23 cellular contexts compared by ENCODE assay signal in the genomic region with DNA sequence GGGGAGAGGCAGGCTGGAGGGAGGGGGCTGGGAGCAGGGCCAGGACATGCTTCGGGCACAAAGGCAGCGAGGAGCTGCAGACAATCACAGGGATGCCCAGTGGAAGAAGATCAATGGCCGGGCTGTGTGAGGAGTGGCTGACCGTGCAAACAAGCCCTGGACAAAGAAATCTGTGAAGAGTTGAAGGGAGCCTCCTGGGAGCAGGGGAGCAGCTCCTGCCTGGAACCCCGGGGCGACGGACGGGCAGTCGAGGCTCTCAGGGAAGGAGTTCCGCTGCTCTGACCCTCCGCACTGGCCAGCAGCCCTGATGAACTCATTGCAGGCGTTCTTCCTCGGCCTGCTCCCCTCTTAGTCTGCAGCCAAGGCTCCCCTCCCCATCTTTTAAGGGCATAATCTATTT.
DNase-seq lines count a peak whose midpoint lies in the region; ATAC-seq and TF ChIP-seq lines count a peak whose summit lies in the region.
"Had no signal": no experiment of that assay in that cellular context is flagged by ENCODE, and none has a peak within 500 bp of the region (broad histone marks: within the 10 kb centered on the region; RNA-seq: fewer than 3 reads in every experiment).

No MANE protein-coding gene starts in this region.

- no peaks in the 10 kb centered on the region for H3K36me3 ChIP-seq in neural progenitor cell
- H3K36me3 ChIP-seq: Peyer's patch, SJSA1 had no signal

- no peaks in the 10 kb centered on the region for H4K20me1 ChIP-seq in neural progenitor cell (ENCODE audit: low read depth)

- no peak overlapping the region for H3K9ac ChIP-seq in neural progenitor cell

- H3K27ac Mint-ChIP-seq in activated naive CD8-positive, alpha-beta T cell treated with anti-CD3 and anti-CD28 coated beads, Interleukin-2, amount 10 ng/mL, durations not matched to agents 7 days and 5 days = no peak overlapping the region
- no peak overlapping the region for H3K27ac Mint-ChIP-seq in activated naive CD8-positive, alpha-beta T cell treated with anti-CD3 and anti-CD28 coated beads, Interleukin-2, amount 50 U/mL, for 24 hours
- peak overlapping the region; percentile 15 for H3K27ac Mint-ChIP-seq in neural progenitor cell
- H3K27ac Mint-ChIP-seq: CD8-positive, alpha-beta T cell had no signal

- no peaks in the 10 kb centered on the region for H3K79me2 ChIP-seq in neural progenitor cell (ENCODE audit: low read depth)

- H3K9me3 Mint-ChIP-seq in activated naive CD8-positive, alpha-beta T cell treated with anti-CD3 and anti-CD28 coated beads, Interleukin-2, amount 10 ng/mL, durations not matched to agents 7 days and 5 days = no peaks in the 10 kb centered on the region
- H3K9me3 Mint-ChIP-seq in activated naive CD8-positive, alpha-beta T cell treated with anti-CD3 and anti-CD28 coated beads, Interleukin-2, amount 50 U/mL, for 24 hours = no peaks in the 10 kb centered on the region
- H3K9me3 Mint-ChIP-seq in neural progenitor cell = peaks cover 9% of the 10 kb centered on the region

- H3K4me2 ChIP-seq in neural progenitor cell = no peak overlapping the region

- H3K4me3 Mint-ChIP-seq in activated naive CD8-positive, alpha-beta T cell treated with anti-CD3 and anti-CD28 coated beads, Interleukin-2, amount 10 ng/mL, durations not matched to agents 7 days and 5 days = no peak overlapping the region
- no peak overlapping the region for H3K4me3 Mint-ChIP-seq in activated naive CD8-positive, alpha-beta T cell treated with anti-CD3 and anti-CD28 coated beads, Interleukin-2, amount 50 U/mL, for 24 hours
- H3K4me3 Mint-ChIP-seq in neural progenitor cell = no peak overlapping the region
- H3K4me3 Mint-ChIP-seq: CD8-positive, alpha-beta T cell had no signal

- H3K4me1 ChIP-seq in neural progenitor cell = peaks cover 8% of the 10 kb centered on the region
- H3K4me1 ChIP-seq: Peyer's patch, SJSA1 had no signal

- H3K27me3 ChIP-seq in neural progenitor cell = no peaks in the 10 kb centered on the region
- H3K27me3 ChIP-seq: Peyer's patch, SJSA1 had no signal

- H3K27me3 Mint-ChIP-seq in activated naive CD8-positive, alpha-beta T cell treated with anti-CD3 and anti-CD28 coated beads, Interleukin-2, amount 10 ng/mL, durations not matched to agents 7 days and 5 days = peaks cover 23% of the 10 kb centered on the region
- peaks cover 25% of the 10 kb centered on the region for H3K27me3 Mint-ChIP-seq in activated naive CD8-positive, alpha-beta T cell treated with anti-CD3 and anti-CD28 coated beads, Interleukin-2, amount 50 U/mL, for 24 hours
- H3K27me3 Mint-ChIP-seq in neural progenitor cell (ENCODE audit: insufficient read depth, low read depth) = peaks cover 11% of the 10 kb centered on the region

- DNase-seq in NCI-H1092 treated with DMSO at 0.1 percent for 48 hours (lab: John Stamatoyannopoulos, UW) (peak; percentile 8), NCI-H1092 (lab: John Stamatoyannopoulos, UW) (no peak), neural progenitor cell (ENCODE audit: low spot score) (no peak), ureter (ENCODE audit: low spot score) (peak; percentile 36), NCI-H187 (lab: John Stamatoyannopoulos, UW) (no peak), NCI-H2227 (lab: John Stamatoyannopoulos, UW; ENCODE audit: unreplicated experiment) (no peak)
- peak; percentile 11 for DNase-seq in activated naive CD8-positive, alpha-beta T cell treated with anti-CD3 and anti-CD28 coated beads, Interleukin-2, amount 10 ng/mL, durations not matched to agents 7 days and 5 days
- no peak for DNase-seq in activated naive CD8-positive, alpha-beta T cell treated with anti-CD3 and anti-CD28 coated beads, Interleukin-2, amount 50 U/mL, for 24 hours
- DNase-seq: ACHN, C1 segment of cervical spinal cord, DND-41, MM.1S, NCI-H1048, NCI-H146, NCI-H2029 treated with DMSO at 0.1 percent for 48 hours, NCI-H2171, NCI-H446, NCI-H526 had no signal

- ATAC-seq in activated naive CD8-positive, alpha-beta T cell treated with anti-CD3 and anti-CD28 coated beads, Interleukin-2, amount 10 ng/mL, durations not matched to agents 7 days and 5 days (ENCODE audit: low read depth) = no peak
- ATAC-seq in activated naive CD8-positive, alpha-beta T cell treated with anti-CD3 and anti-CD28 coated beads, Interleukin-2, amount 50 U/mL, for 24 hours = no peak
- ATAC-seq: CD8-positive, alpha-beta T cell; GM12878 had no signal

- no peak overlapping the region for H3K27ac ChIP-seq in neural progenitor cell
- H3K27ac ChIP-seq: 22Rv1, Peyer's patch, SJSA1 had no signal

- peak overlapping the region; percentile 87 for H2AFZ ChIP-seq in neural progenitor cell (replicated peaks)

- H3K4me1 Mint-ChIP-seq in activated naive CD8-positive, alpha-beta T cell treated with anti-CD3 and anti-CD28 coated beads, Interleukin-2, amount 10 ng/mL, durations not matched to agents 7 days and 5 days = peaks cover 6% of the 10 kb centered on the region
- H3K4me1 Mint-ChIP-seq in activated naive CD8-positive, alpha-beta T cell treated with anti-CD3 and anti-CD28 coated beads, Interleukin-2, amount 50 U/mL, for 24 hours = no peaks in the 10 kb centered on the region
- peaks cover 38% of the 10 kb centered on the region for H3K4me1 Mint-ChIP-seq in neural progenitor cell

- TF ChIP-seq CTCF in neural progenitor cell (IDR thresholded peaks at IDR 0.05) = no peak

- H3K4me3 ChIP-seq in neural progenitor cell = no peak overlapping the region
- H3K4me3 ChIP-seq: GM12878, Peyer's patch, SJSA1 had no signal

- POLR2A ChIA-PET in activated naive CD8-positive, alpha-beta T cell treated with anti-CD3 and anti-CD28 coated beads, Interleukin-2, amount 10 ng/mL, durations not matched to agents 7 days and 5 days (lab: Charles Lee) = no interaction called here

- H3K9me3 ChIP-seq in neural progenitor cell (ENCODE audit: low read depth) = no peaks in the 10 kb centered on the region
- H3K9me3 ChIP-seq: Peyer's patch, SJSA1 had no signal

- H3K36me3 Mint-ChIP-seq in activated naive CD8-positive, alpha-beta T cell treated with anti-CD3 and anti-CD28 coated beads, Interleukin-2, amount 10 ng/mL, durations not matched to agents 7 days and 5 days = no peaks in the 10 kb centered on the region
- H3K36me3 Mint-ChIP-seq in activated naive CD8-positive, alpha-beta T cell treated with anti-CD3 and anti-CD28 coated beads, Interleukin-2, amount 50 U/mL, for 24 hours (ENCODE audit: low read depth) = no peaks in the 10 kb centered on the region
- no peaks in the 10 kb centered on the region for H3K36me3 Mint-ChIP-seq in neural progenitor cell
- H3K36me3 Mint-ChIP-seq: CD8-positive, alpha-beta T cell had no signal

- no peaks in the 10 kb centered on the region for H3F3A ChIP-seq in neural progenitor cell (ENCODE audit: low read depth)

Comparison
In these comparisons a context has a peak if more than half of its experiments do, and no peak if none do; other contexts are left out.
1. DNase-seq: peak in NCI-H1092 treated with DMSO at 0.1 percent for 48 hours (single experiment), activated naive CD8-positive, alpha-beta T cell treated with anti-CD3 and anti-CD28 coated beads, Interleukin-2, amount 10 ng/mL, durations not matched to agents 7 days and 5 days (single experiment) and ureter (single experiment); none in NCI-H1092 (single experiment), activated naive CD8-positive, alpha-beta T cell treated with anti-CD3 and anti-CD28 coated beads, Interleukin-2, amount 50 U/mL, for 24 hours (single experiment), neural progenitor cell (single experiment), NCI-H187 (0 of 2) and NCI-H2227 (single experiment).